ENCODE assay signal across 20 cellular contexts in genomic region chr2:9113262-9113661, GRCh38.
"Had no signal": no experiment of that assay in that cellular context is flagged by ENCODE, and none has a peak within 500 bp of the region (broad histone marks: within the 10 kb centered on the region; RNA-seq: fewer than 3 reads in every experiment).

No MANE protein-coding gene starts in this region.

- H3K4me1 ChIP-seq: breast epithelium, colonic mucosa, right lobe of liver, uterus had no signal

- DNase-seq: activated CD4-positive, alpha-beta T cell treated with anti-CD3 and anti-CD28 coated beads for 4 hours; activated CD4-positive, alpha-beta T cell treated with anti-CD3 and anti-CD28 coated beads, Interleukin-2, amount 50 U/mL, for 48 hours; activated CD4-positive, CD25-positive, alpha-beta regulatory T cell; activated naive CD4-positive, alpha-beta T cell treated with Interleukin-2 at 50 U/mL for 16 hours; activated naive CD8-positive, alpha-beta T cell treated with anti-CD3 and anti-CD28 coated beads for 36 hours; activated T-cell treated with anti-CD3 and anti-CD28 coated beads, Interleukin-2, amount 50 U/mL, for 48 hours; colonic mucosa; heart right ventricle; islet precursor cell; mesenchymal stem cell; mucosa of descending colon; posterior cingulate gyrus; right lobe of liver; stimulated activated CD4-positive, alpha-beta T cell treated with anti-CD3 and anti-CD28 coated beads, Interleukin-2, amount 100 ng/mL, for 24 hours; transverse colon; uterus had no signal

- ATAC-seq: heart right ventricle; left colon; mucosa of descending colon; right lobe of liver; stimulated activated effector memory CD8-positive, alpha-beta T cell treated with anti-CD3 and anti-CD28 coated beads, Interleukin-12 subunit alpha, Interleukin-12 subunit beta, amount 100 ng/mL, for 72 hours had no signal

- H3K9me3 ChIP-seq: breast epithelium, colonic mucosa, heart right ventricle, mucosa of descending colon, right lobe of liver, transverse colon, uterus had no signal

- H3K27ac ChIP-seq: breast epithelium, colonic mucosa, heart right ventricle, right lobe of liver, transverse colon had no signal

- H3K4me3 ChIP-seq: breast epithelium, colonic mucosa, heart right ventricle, mucosa of descending colon, right lobe of liver, skin epidermis, transverse colon, uterus had no signal

- H3K36me3 ChIP-seq: breast epithelium, colonic mucosa, heart right ventricle, right lobe of liver, transverse colon, uterus had no signal

- H3K27me3 ChIP-seq: breast epithelium, colonic mucosa, heart right ventricle, right lobe of liver, transverse colon, uterus had no signal
